ENCODE assay signal across 28 cellular contexts in genomic region chr2:231571810-231572209, GRCh38. TPM values are rescaled to one million over a fixed set of nuclear protein-coding genes. Genes with fewer than 3 reads are reported as not detected.
DNase-seq lines count a peak whose midpoint lies in the region; ATAC-seq and TF ChIP-seq lines count a peak whose summit lies in the region.
"Had no signal": no experiment of that assay in that cellular context is flagged by ENCODE, and none has a peak within 500 bp of the region (broad histone marks: within the 10 kb centered on the region; RNA-seq: fewer than 3 reads in every experiment).

No MANE protein-coding gene starts in this region.

- CTCF ChIA-PET in CD8-positive, alpha-beta memory T cell (lab: Charles Lee): interaction anchor here (0.5 to 1.4 kb wide), 5 partner anchors 13 to 89 kb away, joined by 3 to 5 read pairs (median 3); no protein-coding TSS in a partner anchor

- DNase-seq in ELF-1 (ENCODE audit: low read depth, low spot score) (peak; percentile 85), NCI-H526 (lab: John Stamatoyannopoulos, UW) (peak; percentile 71 to 82), glutamatergic neuron (no peak), neural progenitor cell (ENCODE audit: low spot score) (no peak), mucosa of descending colon (no peak)
- DNase-seq in activated CD4-positive, alpha-beta T cell treated with anti-CD3 and anti-CD28 coated beads, Interleukin-2, amount 50 U/mL, for 1 hour: no peak
- DNase-seq in CD8-positive, alpha-beta memory T cell: no peak
- no peak for DNase-seq in activated CD4-positive, CD25-positive, alpha-beta regulatory T cell (lab: John Stamatoyannopoulos, UW)
- DNase-seq: activated CD4-positive, alpha-beta T cell treated with anti-CD3 and anti-CD28 coated beads, Interleukin-2, amount 10 ng/mL, durations not matched to agents 24 days and 14 days; activated naive CD4-positive, alpha-beta T cell; activated T-cell treated with anti-CD3 and anti-CD28 coated beads, Interleukin-2, amount 50 U/mL, for 48 hours; AML-193; CD8-positive, alpha-beta T cell; GOT3; KBM-7; NCI-H2171; NCI-H524; psoas muscle; SHP77; stimulated activated CD4-positive, alpha-beta T cell treated with anti-CD3 and anti-CD28 coated beads, Interleukin-15, amount 100 ng/mL, for 24 hours; stimulated activated naive B cell treated with anti-CD40 and anti-IgM and Interleukin-4, amounts not matched to agents 10 μg/mL and 1 μg/mL and 100 μg/mL, for 72 hours had no signal

- H3K4me3 Mint-ChIP-seq in glutamatergic neuron (ENCODE audit: unreplicated experiment) (peak overlapping the region; percentile 9), neural progenitor cell (no peak overlapping the region)
- no peak overlapping the region for H3K4me3 Mint-ChIP-seq in CD8-positive, alpha-beta memory T cell
- H3K4me3 Mint-ChIP-seq: activated CD4-positive, alpha-beta T cell treated with anti-CD3 and anti-CD28 coated beads, Interleukin-2, amount 10 ng/mL, durations not matched to agents 24 days and 14 days; CD8-positive, alpha-beta T cell; stimulated activated naive B cell treated with anti-CD40 and anti-IgM and Interleukin-4, amounts not matched to agents 10 μg/mL and 1 μg/mL and 100 μg/mL, for 72 hours; T-helper 2 cell treated with Interferon-gamma antibody and Interleukin-4, amounts not matched to agents 5 μg/mL and 100 μg/mL, for 36 hours had no signal

- H3K4me1 ChIP-seq in neural progenitor cell (peaks cover 25% of the 10 kb centered on the region), mucosa of descending colon (ENCODE audit: low read depth) (no peaks in the 10 kb centered on the region)
- H3K4me1 ChIP-seq in CD8-positive, alpha-beta memory T cell (ENCODE audit: insufficient read depth, low read length): no peaks in the 10 kb centered on the region
- H3K4me1 ChIP-seq: A549, psoas muscle had no signal

- H3K9me3 Mint-ChIP-seq in glutamatergic neuron (ENCODE audit: unreplicated experiment): peaks cover 7% of the 10 kb centered on the region
- peaks cover 9% of the 10 kb centered on the region for H3K9me3 Mint-ChIP-seq in neural progenitor cell
- no peaks in the 10 kb centered on the region for H3K9me3 Mint-ChIP-seq in CD8-positive, alpha-beta memory T cell
- H3K9me3 Mint-ChIP-seq: activated CD4-positive, alpha-beta T cell treated with anti-CD3 and anti-CD28 coated beads, Interleukin-2, amount 10 ng/mL, durations not matched to agents 24 days and 14 days; CD8-positive, alpha-beta T cell; stimulated activated naive B cell treated with anti-CD40 and anti-IgM and Interleukin-4, amounts not matched to agents 10 μg/mL and 1 μg/mL and 100 μg/mL, for 72 hours; T-helper 2 cell treated with Interferon-gamma antibody and Interleukin-4, amounts not matched to agents 5 μg/mL and 100 μg/mL, for 36 hours had no signal

- H3F3A ChIP-seq in neural progenitor cell (ENCODE audit: low read depth): peaks cover 34% of the 10 kb centered on the region

- no peaks in the 10 kb centered on the region for H3K36me3 Mint-ChIP-seq in glutamatergic neuron (ENCODE audit: unreplicated experiment)
- no peaks in the 10 kb centered on the region for H3K36me3 Mint-ChIP-seq in neural progenitor cell
- no peaks in the 10 kb centered on the region for H3K36me3 Mint-ChIP-seq in CD8-positive, alpha-beta memory T cell
- H3K36me3 Mint-ChIP-seq: CD8-positive, alpha-beta T cell; stimulated activated naive B cell treated with anti-CD40 and anti-IgM and Interleukin-4, amounts not matched to agents 10 μg/mL and 1 μg/mL and 100 μg/mL, for 72 hours had no signal

- H4K20me1 ChIP-seq in neural progenitor cell (ENCODE audit: low read depth): no peaks in the 10 kb centered on the region

- H3K9me3 ChIP-seq in neural progenitor cell (ENCODE audit: low read depth): no peaks in the 10 kb centered on the region
- no peaks in the 10 kb centered on the region for H3K9me3 ChIP-seq in CD8-positive, alpha-beta memory T cell (ENCODE audit: low read length)
- no peaks in the 10 kb centered on the region for H3K9me3 ChIP-seq in mucosa of descending colon
- H3K9me3 ChIP-seq: A549, psoas muscle had no signal

- intact Hi-C loops in mucosa of descending colon (cut with DNase I, micrococcal nuclease): no loop called here

- H3K4me3 ChIP-seq in neural progenitor cell: no peak overlapping the region
- H3K4me3 ChIP-seq in CD8-positive, alpha-beta memory T cell (ENCODE audit: low read length): no peak overlapping the region
- H3K4me3 ChIP-seq in mucosa of descending colon: no peak overlapping the region
- H3K4me3 ChIP-seq: A549, psoas muscle had no signal

- H3K9ac ChIP-seq in neural progenitor cell: no peak overlapping the region

- peaks cover 5% of the 10 kb centered on the region for H3K27me3 Mint-ChIP-seq in glutamatergic neuron (ENCODE audit: unreplicated experiment)
- H3K27me3 Mint-ChIP-seq in neural progenitor cell (ENCODE audit: insufficient read depth, low read depth): peaks cover 6% of the 10 kb centered on the region
- H3K27me3 Mint-ChIP-seq in CD8-positive, alpha-beta memory T cell: peaks cover 0 to 2% of the 10 kb centered on the region in 2 donors

- peak overlapping the region; percentile 85 for H2AFZ ChIP-seq in neural progenitor cell (replicated peaks)

- no peaks in the 10 kb centered on the region for H3K27me3 ChIP-seq in neural progenitor cell
- H3K27me3 ChIP-seq in CD8-positive, alpha-beta memory T cell (ENCODE audit: insufficient read depth, low read length, poor library complexity, severe bottlenecking): no peaks in the 10 kb centered on the region

- H3K4me1 Mint-ChIP-seq in glutamatergic neuron (ENCODE audit: low read depth, unreplicated experiment): peaks cover 18% of the 10 kb centered on the region
- peaks cover 43% of the 10 kb centered on the region for H3K4me1 Mint-ChIP-seq in neural progenitor cell
- H3K4me1 Mint-ChIP-seq in CD8-positive, alpha-beta memory T cell: no peaks in the 10 kb centered on the region

- TF ChIP-seq CTCF in glutamatergic neuron (IDR thresholded peaks at IDR 0.05; ENCODE audit: partially characterized antibody, unreplicated experiment) (no peak), neural progenitor cell (IDR thresholded peaks at IDR 0.05) (no peak), mucosa of descending colon (IDR thresholded peaks at IDR 0.05) (no peak)

- no peak for ATAC-seq in mucosa of descending colon
- ATAC-seq: A549; CD8-positive, alpha-beta T cell; Panc1; psoas muscle; stimulated activated naive B cell treated with anti-CD40 and anti-IgM and Interleukin-4, amounts not matched to agents 10 μg/mL and 1 μg/mL and 100 μg/mL, for 72 hours had no signal

- no peaks in the 10 kb centered on the region for H3K79me2 ChIP-seq in neural progenitor cell (ENCODE audit: low read depth)

- H3K4me2 ChIP-seq in neural progenitor cell: no peak overlapping the region
- H3K4me2 ChIP-seq: A549 had no signal

- H3K27ac Mint-ChIP-seq in glutamatergic neuron (ENCODE audit: unreplicated experiment): peak overlapping the region; percentile 25
- H3K27ac Mint-ChIP-seq in neural progenitor cell: peak overlapping the region; percentile 67
- peak overlapping the region in 1 of 8 donors; percentile 84 for H3K27ac Mint-ChIP-seq in CD8-positive, alpha-beta memory T cell
- H3K27ac Mint-ChIP-seq: activated CD4-positive, alpha-beta T cell treated with anti-CD3 and anti-CD28 coated beads, Interleukin-2, amount 10 ng/mL, durations not matched to agents 24 days and 14 days; CD8-positive, alpha-beta T cell; stimulated activated naive B cell treated with anti-CD40 and anti-IgM and Interleukin-4, amounts not matched to agents 10 μg/mL and 1 μg/mL and 100 μg/mL, for 72 hours; T-helper 2 cell treated with Interferon-gamma antibody and Interleukin-4, amounts not matched to agents 5 μg/mL and 100 μg/mL, for 36 hours had no signal

- POLR2A ChIA-PET in CD8-positive, alpha-beta memory T cell (lab: Charles Lee): no interaction called here

- H3K36me3 ChIP-seq in neural progenitor cell (no peaks in the 10 kb centered on the region), mucosa of descending colon (ENCODE audit: low read depth) (no peaks in the 10 kb centered on the region)
- H3K36me3 ChIP-seq in CD8-positive, alpha-beta memory T cell (ENCODE audit: insufficient read depth, low read length): no peaks in the 10 kb centered on the region

- no peak overlapping the region for H3K27ac ChIP-seq in neural progenitor cell
- no peak overlapping the region for H3K27ac ChIP-seq in CD8-positive, alpha-beta memory T cell (ENCODE audit: low read depth, low read length)
- H3K27ac ChIP-seq: A549, epithelial cell of prostate, psoas muscle had no signal

RNA-seq across cellular contexts. Expression of gene TEX44, which starts 20.9 kb away (rescaled TPM):
- total RNA-seq in glutamatergic neuron (ENCODE audit: unreplicated experiment): not detected
- not detected in 2 replicates for total RNA-seq in neural progenitor cell (ENCODE audit: low replicate concordance)
- total RNA-seq in CD8-positive, alpha-beta memory T cell: not detected
- not detected for polyA plus RNA-seq in CD8-positive, alpha-beta memory T cell
- total RNA-seq in mucosa of descending colon: not detected
- total RNA-seq: activated CD4-positive, alpha-beta T cell treated with anti-CD3 and anti-CD28 coated beads, Interleukin-2, amount 10 ng/mL, durations not matched to agents 24 days and 14 days; CD8-positive, alpha-beta T cell; chondrocyte; lung microvascular endothelial cell; psoas muscle; urinary bladder had no signal
- polyA plus RNA-seq: A549, psoas muscle, urinary bladder had no signal

RNA-seq across cellular contexts. Expression of gene NMUR1, which starts 41.6 kb away (rescaled TPM):
- 0.32 TPM for total RNA-seq in glutamatergic neuron (ENCODE audit: unreplicated experiment)
- 0.52 and 0.56 TPM in 2 replicates for total RNA-seq in neural progenitor cell (ENCODE audit: low replicate concordance)
- under 1 TPM; 0.15 to 0.18 TPM for total RNA-seq in CD8-positive, alpha-beta memory T cell
- 2.7 TPM for polyA plus RNA-seq in CD8-positive, alpha-beta memory T cell
- 1 to 10 TPM in 1 of 3 donors, under 1 TPM in 2; 0.57 to 1.2 (median 0.87) TPM for total RNA-seq in mucosa of descending colon
- total RNA-seq: activated CD4-positive, alpha-beta T cell treated with anti-CD3 and anti-CD28 coated beads, Interleukin-2, amount 10 ng/mL, durations not matched to agents 24 days and 14 days; lung microvascular endothelial cell had no signal
- polyA plus RNA-seq: A549 had no signal

Comparison
In these comparisons a context has a peak if more than half of its experiments do, and no peak if none do; other contexts are left out.
1. DNase-seq: peak in ELF-1 (single experiment) and NCI-H526 (2 of 2); none in glutamatergic neuron (single experiment), neural progenitor cell (single experiment), activated CD4-positive, alpha-beta T cell treated with anti-CD3 and anti-CD28 coated beads, Interleukin-2, amount 50 U/mL, for 1 hour (single experiment), CD8-positive, alpha-beta memory T cell (0 of 5), mucosa of descending colon (0 of 3) and activated CD4-positive, CD25-positive, alpha-beta regulatory T cell (0 of 4).